ENCODE assay signal across 1 cellular context in the genomic region with DNA sequence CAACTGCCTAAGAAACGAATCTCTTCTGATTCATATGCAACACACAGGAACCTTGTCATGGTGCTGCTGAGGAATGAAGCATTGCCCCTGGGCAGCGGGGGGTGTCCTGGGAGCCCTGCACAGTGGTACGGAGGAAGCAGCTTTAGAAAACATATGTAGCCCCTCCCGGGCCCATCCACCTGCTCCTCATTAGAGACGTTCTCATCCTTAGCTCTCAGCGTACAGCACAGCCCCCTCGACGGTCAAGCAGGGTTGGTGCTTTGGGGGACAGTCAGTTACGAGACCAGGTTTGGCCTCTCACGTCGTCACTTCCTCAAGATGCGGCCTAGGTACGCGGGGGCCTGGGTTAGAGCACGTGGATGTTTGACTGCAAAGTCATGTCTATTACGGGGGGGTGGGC.
TF ChIP-seq lines count a peak whose summit lies in the region.

No MANE protein-coding gene starts in this region.

TF ChIP-seq in H1, 55 proteins besides CTCF, POLR2A, EP300 and RAD21:
- TF ChIP-seq SAP30 (IDR thresholded peaks at IDR 0.05; ENCODE audit: insufficient read depth, insufficient replicate concordance, low read length) (no peak), PHF8 (conservative IDR thresholded peaks at IDR 0.05; ENCODE audit: low read depth, low read length) (no peak), RXRA (IDR thresholded peaks at IDR 0.05; ENCODE audit: insufficient read depth, low read depth, low read length) (no peak), SIRT6 (IDR thresholded peaks at IDR 0.05; ENCODE audit: low read length) (no peak), TEAD4 (IDR thresholded peaks at IDR 0.05; ENCODE audit: low read depth, low read length) (no peak), ASH2L (IDR thresholded peaks at IDR 0.05; ENCODE audit: low read length) (no peak), TAF7 (optimal IDR thresholded peaks at IDR 0.05; ENCODE audit: borderline replicate concordance, low read depth, low read length) (no peak), KDM5A (IDR thresholded peaks at IDR 0.05; ENCODE audit: low read length) (no peak), POLR2AphosphoS5 (IDR thresholded peaks at IDR 0.05; ENCODE audit: low read depth, low read length) (no peak), EZH2 (IDR thresholded peaks at IDR 0.05; ENCODE audit: low read depth, low read length, severe bottlenecking) (no peak), HDAC2 (IDR thresholded peaks at IDR 0.05; ENCODE audit: borderline replicate concordance in 1 of 2, low read depth in 2 of 2, low read length in 2 of 2) (no peak), JUND (IDR thresholded peaks at IDR 0.05; ENCODE audit: low read length) (no peak), RBBP5 (IDR thresholded peaks at IDR 0.05; ENCODE audit: borderline replicate concordance, low read depth, low read length) (no peak), YY1 (IDR thresholded peaks at IDR 0.05; ENCODE audit: low read depth, low read length) (no peak), TCF12 (IDR thresholded peaks at IDR 0.05; ENCODE audit: low read depth, low read length) (no peak), NANOG (IDR thresholded peaks at IDR 0.05; ENCODE audit: insufficient read depth, low read depth, low read length, poor library complexity, severe bottlenecking) (no peak)
TF ChIP-seq in H1: peak in this region for 0.
